Comparison of ENCODE assay signal across 16 cellular contexts in genomic region chr3:134317106-134317947, GRCh38. TPM values are rescaled to one million over a fixed set of nuclear protein-coding genes. Genes with fewer than 3 reads are reported as not detected.
DNase-seq lines count a peak whose midpoint lies in the region; ATAC-seq and TF ChIP-seq lines count a peak whose summit lies in the region.
"Had no signal": no experiment of that assay in that cellular context is flagged by ENCODE, and none has a peak within 500 bp of the region (broad histone marks: within the 10 kb centered on the region; RNA-seq: fewer than 3 reads in every experiment).

No MANE protein-coding gene starts in this region.

- BruUV-seq in PC-3 (replicated peaks; lab: Mats Ljungman, UMichigan) = no TSS peak

- H3K27me3 Mint-ChIP-seq in neural progenitor cell (ENCODE audit: insufficient read depth, low read depth) (peaks cover 10% of the 10 kb centered on the region), natural killer cell (ENCODE audit: low read depth in 2 of 2) (peaks cover 22 to 23% of the 10 kb centered on the region in 2 donors)
- peaks cover 37% of the 10 kb centered on the region for H3K27me3 Mint-ChIP-seq in activated CD8-positive, alpha-beta T cell treated with anti-CD3 and anti-CD28 coated beads, Interleukin-2, amount 10 ng/mL, durations not matched to agents 7 days and 5 days (ENCODE audit: low read depth)

- intact Hi-C loops in PC-3 (cut with micrococcal nuclease) (no loop called here), natural killer cell (cut with micrococcal nuclease) (no loop called here)

- DNase-seq in AG10803 (ENCODE audit: low read depth) = peak; percentile 85
- DNase-seq in PC-3 = peak; percentile 76
- peak; percentile 51 for DNase-seq in dedifferentiated amniotic fluid mesenchymal stem cell (ENCODE audit: extremely low spot score)
- no peak for DNase-seq in neural progenitor cell (ENCODE audit: low spot score)
- DNase-seq in natural killer cell = no peak
- no peak for DNase-seq in activated CD8-positive, alpha-beta T cell treated with anti-CD3 and anti-CD28 coated beads, Interleukin-2, amount 10 ng/mL, durations not matched to agents 7 days and 5 days
- DNase-seq: activated T-cell treated with anti-CD3 and anti-CD28 coated beads for 4 hours, BE2C, erythroblast, NCI-H1417, NCI-H524 treated with DMSO at 0.1 percent for 48 hours, uterus had no signal

- H3K9ac ChIP-seq in PC-3 (ENCODE audit: low read length) = no peak overlapping the region
- H3K9ac ChIP-seq in neural progenitor cell = no peak overlapping the region

- no peak overlapping the region for H3K4me3 ChIP-seq in AG10803 (ENCODE audit: low read length)
- no peak overlapping the region for H3K4me3 ChIP-seq in PC-3 (ENCODE audit: low read length)
- no peak overlapping the region for H3K4me3 ChIP-seq in neural progenitor cell
- H3K4me3 ChIP-seq: uterus had no signal

- H2AFZ ChIP-seq in PC-3 (ENCODE audit: low read length) = 0 out of 2 replicates have a peak overlapping the region, but pooled peaks have one; percentile 26
- no peak overlapping the region for H2AFZ ChIP-seq in neural progenitor cell (replicated peaks)

- TF ChIP-seq CTCF in AG10803 (conservative IDR thresholded peaks at IDR 0.05; ENCODE audit: low read length) = no peak
- TF ChIP-seq CTCF in PC-3 (conservative IDR thresholded peaks at IDR 0.05; ENCODE audit: low read depth, low read length) = no peak
- TF ChIP-seq CTCF in neural progenitor cell (IDR thresholded peaks at IDR 0.05) = no peak
- TF ChIP-seq CTCF in natural killer cell (IDR thresholded peaks at IDR 0.05) = no peak

- no peaks in the 10 kb centered on the region for H3K36me3 Mint-ChIP-seq in neural progenitor cell
- no peaks in the 10 kb centered on the region for H3K36me3 Mint-ChIP-seq in natural killer cell
- no peaks in the 10 kb centered on the region for H3K36me3 Mint-ChIP-seq in activated CD8-positive, alpha-beta T cell treated with anti-CD3 and anti-CD28 coated beads, Interleukin-2, amount 10 ng/mL, durations not matched to agents 7 days and 5 days (ENCODE audit: low read depth)

- H3K9me3 Mint-ChIP-seq in neural progenitor cell (no peaks in the 10 kb centered on the region), natural killer cell (no peaks in the 10 kb centered on the region)
- no peaks in the 10 kb centered on the region for H3K9me3 Mint-ChIP-seq in activated CD8-positive, alpha-beta T cell treated with anti-CD3 and anti-CD28 coated beads, Interleukin-2, amount 10 ng/mL, durations not matched to agents 7 days and 5 days (ENCODE audit: insufficient read depth)
- H3K9me3 Mint-ChIP-seq: nephron had no signal

- no peaks in the 10 kb centered on the region for H3K9me3 ChIP-seq in PC-3 (ENCODE audit: low read length)
- H3K9me3 ChIP-seq in neural progenitor cell (ENCODE audit: low read depth) = no peaks in the 10 kb centered on the region
- H3K9me3 ChIP-seq: BE2C, uterus had no signal

- no peaks in the 10 kb centered on the region for H3K79me2 ChIP-seq in PC-3 (ENCODE audit: low read length)
- no peaks in the 10 kb centered on the region for H3K79me2 ChIP-seq in neural progenitor cell (ENCODE audit: low read depth)

- H3F3A ChIP-seq in PC-3 (ENCODE audit: low read length, unreplicated experiment) = no peaks in the 10 kb centered on the region
- H3F3A ChIP-seq in neural progenitor cell (ENCODE audit: low read depth) = peaks cover 10% of the 10 kb centered on the region

- CTCF ChIA-PET in PC-3 (lab: Charles Lee) = interaction anchor here (0.7 to 1.0 kb wide), 2 partner anchors 31 to 156 kb away, joined by 3 read pairs; no protein-coding TSS in a partner anchor
- CTCF ChIA-PET in activated CD8-positive, alpha-beta T cell treated with anti-CD3 and anti-CD28 coated beads, Interleukin-2, amount 10 ng/mL, durations not matched to agents 7 days and 5 days (lab: Charles Lee) = interaction anchor here (1.0 to 1.5 kb wide), 3 partner anchors 8 to 157 kb away, joined by 3 to 4 read pairs (median 3); no protein-coding TSS in a partner anchor

- H3K4me3 Mint-ChIP-seq in neural progenitor cell = no peak overlapping the region
- no peak overlapping the region for H3K4me3 Mint-ChIP-seq in natural killer cell
- no peak overlapping the region for H3K4me3 Mint-ChIP-seq in activated CD8-positive, alpha-beta T cell treated with anti-CD3 and anti-CD28 coated beads, Interleukin-2, amount 10 ng/mL, durations not matched to agents 7 days and 5 days
- H3K4me3 Mint-ChIP-seq: nephron had no signal

- no peaks in the 10 kb centered on the region for H3K9me2 ChIP-seq in PC-3 (replicated peaks; ENCODE audit: low read length)

- POLR2A ChIA-PET in PC-3 (lab: Charles Lee; ENCODE audit: unreplicated experiment) = interaction anchor here (0.5 to 0.7 kb wide), 2 partner anchors 29 to 34 kb away, joined by 3 to 5 read pairs; no protein-coding TSS in a partner anchor
- POLR2A ChIA-PET in activated CD8-positive, alpha-beta T cell treated with anti-CD3 and anti-CD28 coated beads, Interleukin-2, amount 10 ng/mL, durations not matched to agents 7 days and 5 days (lab: Charles Lee) = no interaction called here

- H3K4me2 ChIP-seq in PC-3 (ENCODE audit: low read length) (peak overlapping the region; percentile 48), neural progenitor cell (no peak overlapping the region)

- H3K27me3 ChIP-seq in PC-3 (ENCODE audit: low read length) (no peaks in the 10 kb centered on the region), neural progenitor cell (peaks cover 24% of the 10 kb centered on the region)
- H3K27me3 ChIP-seq: BE2C, uterus had no signal

- H3K4me1 Mint-ChIP-seq in neural progenitor cell (peaks cover 20% of the 10 kb centered on the region), natural killer cell (peaks cover 0 to 5% of the 10 kb centered on the region in 2 donors)
- H3K4me1 Mint-ChIP-seq in activated CD8-positive, alpha-beta T cell treated with anti-CD3 and anti-CD28 coated beads, Interleukin-2, amount 10 ng/mL, durations not matched to agents 7 days and 5 days (ENCODE audit: low read depth) = no peaks in the 10 kb centered on the region

- H3K4me1 ChIP-seq in PC-3 (ENCODE audit: insufficient read depth, low read length) (peaks cover 52% of the 10 kb centered on the region), neural progenitor cell (peaks cover 18% of the 10 kb centered on the region)
- H3K4me1 ChIP-seq: BE2C had no signal

- H3K36me3 ChIP-seq in PC-3 (ENCODE audit: low read depth, low read length) (no peaks in the 10 kb centered on the region), neural progenitor cell (no peaks in the 10 kb centered on the region)
- H3K36me3 ChIP-seq: BE2C, uterus had no signal

- H3K27ac ChIP-seq in PC-3 (ENCODE audit: low read length) (peak overlapping the region; percentile 55), neural progenitor cell (no peak overlapping the region)

- H4K20me1 ChIP-seq in PC-3 (ENCODE audit: low read length) (no peaks in the 10 kb centered on the region), neural progenitor cell (ENCODE audit: low read depth) (no peaks in the 10 kb centered on the region)

- ATAC-seq in PC-3 = peak; percentile 7
- no peak for ATAC-seq in HG02970 (IDR thresholded peaks at IDR 0.05; ENCODE audit: low FRiP score, unreplicated experiment)
- ATAC-seq in HG03095 (IDR thresholded peaks at IDR 0.05; ENCODE audit: unreplicated experiment) = no peak
- ATAC-seq in natural killer cell = no peak
- no peak for ATAC-seq in activated CD8-positive, alpha-beta T cell treated with anti-CD3 and anti-CD28 coated beads, Interleukin-2, amount 10 ng/mL, durations not matched to agents 7 days and 5 days
- ATAC-seq: Right ventricle myocardium inferior had no signal

- H3K27ac Mint-ChIP-seq in neural progenitor cell (peak overlapping the region; percentile 60), natural killer cell (no peak overlapping the region)
- no peak overlapping the region for H3K27ac Mint-ChIP-seq in activated CD8-positive, alpha-beta T cell treated with anti-CD3 and anti-CD28 coated beads, Interleukin-2, amount 10 ng/mL, durations not matched to agents 7 days and 5 days
- H3K27ac Mint-ChIP-seq: nephron had no signal

RNA-seq across cellular contexts. Expression of gene AMOTL2, which starts 56.9 kb away (rescaled TPM):
- total RNA-seq in PC-3 (2014; rRNA removed) = 96.0 and 124 TPM in 2 replicates
- total RNA-seq in neural progenitor cell (ENCODE audit: low replicate concordance) = 62.9 and 121 TPM in 2 replicates
- not detected for total RNA-seq in natural killer cell
- not detected for total RNA-seq in activated CD8-positive, alpha-beta T cell treated with anti-CD3 and anti-CD28 coated beads, Interleukin-2, amount 10 ng/mL, durations not matched to agents 7 days and 5 days

Comparison
In these comparisons a context has a peak if more than half of its experiments do, and no peak if none do; other contexts are left out.
1. DNase-seq: peak in AG10803 (single experiment), PC-3 (single experiment) and dedifferentiated amniotic fluid mesenchymal stem cell (single experiment); none in neural progenitor cell (single experiment), natural killer cell (single experiment) and activated CD8-positive, alpha-beta T cell treated with anti-CD3 and anti-CD28 coated beads, Interleukin-2, amount 10 ng/mL, durations not matched to agents 7 days and 5 days (single experiment).
2. RNA of gene AMOTL2, which starts 56.9 kb away (total RNA-seq): 96.0 to 124 TPM in PC-3 and 62.9 to 121 TPM in neural progenitor cell; not detected in natural killer cell and not detected in activated CD8-positive, alpha-beta T cell treated with anti-CD3 and anti-CD28 coated beads, Interleukin-2, amount 10 ng/mL, durations not matched to agents 7 days and 5 days; every median in the first group is over 10 times any median in the second.